Comparison of ENCODE assay signal across 11 cellular contexts in genomic region chr5:142507528-142507927, GRCh38.
DNase-seq lines count a peak whose midpoint lies in the region; ATAC-seq and TF ChIP-seq lines count a peak whose summit lies in the region.
"Had no signal": no experiment of that assay in that cellular context is flagged by ENCODE, and none has a peak within 500 bp of the region (broad histone marks: within the 10 kb centered on the region; RNA-seq: fewer than 3 reads in every experiment).

No MANE protein-coding gene starts in this region.

- peak; percentile 72 for ATAC-seq in HG03432 (IDR thresholded peaks at IDR 0.05; ENCODE audit: unreplicated experiment)
- ATAC-seq in CD8-positive, alpha-beta T cell: no peak
- no peak for ATAC-seq in CD4-positive, alpha-beta T cell (ENCODE audit: poor library complexity)

- peak overlapping the region; percentile 60 for H3K27ac ChIP-seq in left ventricle myocardium inferior (replicated peaks)
- peak overlapping the region in 3 of 5 donors; percentile 30 to 61 (median 59) for H3K27ac ChIP-seq in stomach
- no peak overlapping the region for H3K27ac ChIP-seq in tibial nerve
- H3K27ac ChIP-seq in CD8-positive, alpha-beta T cell (ENCODE audit: low read depth, low read length): no peak overlapping the region
- no peak overlapping the region for H3K27ac ChIP-seq in CD4-positive, alpha-beta T cell (ENCODE audit: low read depth, low read length)

- H3K9me3 ChIP-seq in left ventricle myocardium inferior (replicated peaks): no peaks in the 10 kb centered on the region
- H3K9me3 ChIP-seq in stomach: no peaks in the 10 kb centered on the region
- no peaks in the 10 kb centered on the region for H3K9me3 ChIP-seq in tibial nerve
- H3K9me3 ChIP-seq in CD8-positive, alpha-beta T cell (ENCODE audit: low read length): no peaks in the 10 kb centered on the region
- no peaks in the 10 kb centered on the region for H3K9me3 ChIP-seq in CD4-positive, alpha-beta T cell (ENCODE audit: control insufficient read depth, low read length)

- TF ChIP-seq CTCF in left ventricle myocardium inferior (IDR thresholded peaks at IDR 0.05; ENCODE audit: borderline replicate concordance): no peak
- no peak for TF ChIP-seq CTCF in fibroblast of mammary gland (conservative IDR thresholded peaks at IDR 0.05; ENCODE audit: control insufficient read depth, insufficient read depth, low read depth, low read length)
- TF ChIP-seq CTCF in stomach (IDR thresholded peaks at IDR 0.05): no peak
- no peak for TF ChIP-seq CTCF in tibial nerve (IDR thresholded peaks at IDR 0.05)
- TF ChIP-seq CTCF in CD8-positive, alpha-beta T cell (IDR thresholded peaks at IDR 0.05): no peak
- TF ChIP-seq CTCF in CD4-positive, alpha-beta T cell (IDR thresholded peaks at IDR 0.05): no peak

- H3K36me3 ChIP-seq in left ventricle myocardium inferior: no peaks in the 10 kb centered on the region
- H3K36me3 ChIP-seq in stomach: no peaks in the 10 kb centered on the region
- no peaks in the 10 kb centered on the region for H3K36me3 ChIP-seq in tibial nerve
- H3K36me3 ChIP-seq in CD8-positive, alpha-beta T cell (ENCODE audit: insufficient read depth, low read length): no peaks in the 10 kb centered on the region

- no peak for TF ChIP-seq POLR2A in stomach (IDR thresholded peaks at IDR 0.05)
- TF ChIP-seq POLR2A in tibial nerve (IDR thresholded peaks at IDR 0.05): no peak

- H3K4me1 Mint-ChIP-seq in CD8-positive, alpha-beta T cell (ENCODE audit: low read depth): peaks cover 10% of the 10 kb centered on the region
- H3K4me1 Mint-ChIP-seq in CD4-positive, alpha-beta T cell (ENCODE audit: low read depth): peaks cover 11% of the 10 kb centered on the region
- H3K4me1 Mint-ChIP-seq: immature natural killer cell had no signal

- DNase-seq in left ventricle myocardium inferior: no peak
- no peak for DNase-seq in cardiac septum (ENCODE audit: low spot score)
- peak; percentile 31 for DNase-seq in fibroblast of mammary gland (ENCODE audit: low read depth)
- DNase-seq in stomach: no peak
- no peak for DNase-seq in tibial nerve (ENCODE audit: low spot score in 2 of 2)
- DNase-seq in CD8-positive, alpha-beta T cell: no peak
- DNase-seq in CD4-positive, alpha-beta T cell: no peak
- DNase-seq: anterior cingulate cortex, immature natural killer cell, NCI-H187 had no signal

- H3K27ac Mint-ChIP-seq in CD8-positive, alpha-beta T cell: no peak overlapping the region
- no peak overlapping the region for H3K27ac Mint-ChIP-seq in CD4-positive, alpha-beta T cell

- H3K4me3 Mint-ChIP-seq in CD8-positive, alpha-beta T cell: no peak overlapping the region
- H3K4me3 Mint-ChIP-seq in CD4-positive, alpha-beta T cell: no peak overlapping the region
- H3K4me3 Mint-ChIP-seq: immature natural killer cell had no signal

- TF ChIP-seq EP300 in stomach (IDR thresholded peaks at IDR 0.05): no peak
- no peak for TF ChIP-seq EP300 in tibial nerve (IDR thresholded peaks at IDR 0.05)

- H3K27me3 Mint-ChIP-seq in CD8-positive, alpha-beta T cell (ENCODE audit: low read depth): no peaks in the 10 kb centered on the region
- H3K27me3 Mint-ChIP-seq in CD4-positive, alpha-beta T cell: no peaks in the 10 kb centered on the region

- H3K27me3 ChIP-seq in left ventricle myocardium inferior (ENCODE audit: low read depth): no peaks in the 10 kb centered on the region
- H3K27me3 ChIP-seq in stomach: no peaks in the 10 kb centered on the region
- no peaks in the 10 kb centered on the region for H3K27me3 ChIP-seq in tibial nerve
- H3K27me3 ChIP-seq in CD8-positive, alpha-beta T cell (ENCODE audit: insufficient read depth, low read length): no peaks in the 10 kb centered on the region
- H3K27me3 ChIP-seq in CD4-positive, alpha-beta T cell (ENCODE audit: control insufficient read depth, insufficient read depth, low read length): no peaks in the 10 kb centered on the region

- H3K4me3 ChIP-seq in left ventricle myocardium inferior (no peak overlapping the region), fibroblast of mammary gland (ENCODE audit: control insufficient read depth, low read depth, low read length) (no peak overlapping the region), stomach (peak overlapping the region in 1 of 4 donors; percentile 13), tibial nerve (no peak overlapping the region)
- H3K4me3 ChIP-seq in CD8-positive, alpha-beta T cell (ENCODE audit: low read depth, low read length): no peak overlapping the region

- intact Hi-C loops in left ventricle myocardium inferior (cut with micrococcal nuclease): no loop called here
- intact Hi-C loops in cardiac septum (cut with DNase I): no loop called here
- intact Hi-C loops in stomach (cut with DNase I; ENCODE audit: low total_unique reads): no loop called here
- intact Hi-C loops in CD8-positive, alpha-beta T cell (cut with DNase I, micrococcal nuclease): no loop called here
- intact Hi-C loops in CD4-positive, alpha-beta T cell (cut with DNase I, micrococcal nuclease): no loop called here

- peaks cover 32% of the 10 kb centered on the region for H3K4me1 ChIP-seq in left ventricle myocardium inferior
- H3K4me1 ChIP-seq in stomach: peaks cover 15 to 35% (median 25%) of the 10 kb centered on the region in 4 donors
- peaks cover 0 to 21% (median 8%) of the 10 kb centered on the region in 4 donors for H3K4me1 ChIP-seq in tibial nerve
- H3K4me1 ChIP-seq in CD8-positive, alpha-beta T cell (ENCODE audit: insufficient read depth, low read length): no peaks in the 10 kb centered on the region

- no peaks in the 10 kb centered on the region for H3K9me3 Mint-ChIP-seq in CD8-positive, alpha-beta T cell
- H3K9me3 Mint-ChIP-seq in CD4-positive, alpha-beta T cell: no peaks in the 10 kb centered on the region
- H3K9me3 Mint-ChIP-seq: immature natural killer cell had no signal

- POLR2A ChIA-PET in CD8-positive, alpha-beta T cell (lab: Charles Lee): no interaction called here
- POLR2A ChIA-PET in CD4-positive, alpha-beta T cell (lab: Charles Lee): no interaction called here

- CTCF ChIA-PET in CD8-positive, alpha-beta T cell (lab: Charles Lee): interaction anchor here (0.6 kb wide), 1 partner anchor 359 kb away, joined by 3 read pairs; no protein-coding TSS in a partner anchor
- CTCF ChIA-PET in CD4-positive, alpha-beta T cell (lab: Charles Lee): no interaction called here

- no peaks in the 10 kb centered on the region for H3K36me3 Mint-ChIP-seq in CD8-positive, alpha-beta T cell
- H3K36me3 Mint-ChIP-seq in CD4-positive, alpha-beta T cell (ENCODE audit: low read depth): no peaks in the 10 kb centered on the region
- H3K36me3 Mint-ChIP-seq: immature natural killer cell had no signal

- WGBS in stomach, 5 donors: 26 to 57% (median 40%) methylated on average over 9 of the region's 9 CpGs
- 74% methylated on average over 9 of the region's 9 CpGs for WGBS in tibial nerve, 2 donors

Comparison
In these comparisons a context has a peak if more than half of its experiments do, and no peak if none do; other contexts are left out.
1. H3K27ac ChIP-seq: peak in left ventricle myocardium inferior (single experiment) and stomach (3 of 5); none in tibial nerve (0 of 4), CD8-positive, alpha-beta T cell (single experiment) and CD4-positive, alpha-beta T cell (single experiment).